In genomic region chr10:124228017-124228379, GRCh38 we compare ENCODE assay signal across 14 cellular contexts.
"Had no signal": no experiment of that assay in that cellular context is flagged by ENCODE, and none has a peak within 500 bp of the region (broad histone marks: within the 10 kb centered on the region; RNA-seq: fewer than 3 reads in every experiment).

No MANE protein-coding gene starts in this region.

- ATAC-seq: esophagus mucosa, mucosa of descending colon, sciatic nerve had no signal

- DNase-seq: activated CD8-positive, alpha-beta memory T cell treated with anti-CD3 and anti-CD28 coated beads, Interleukin-2, amount 50 U/mL, for 4 hours; aorta; dorsolateral prefrontal cortex; hypothalamus; mucosa of descending colon; Right ventricle myocardium superior; SK-N-SH; spleen; stomach had no signal

- H3K4me1 ChIP-seq: stomach had no signal

- H3K36me3 Mint-ChIP-seq: activated naive CD8-positive, alpha-beta T cell had no signal

- H3K9me3 ChIP-seq: SK-N-SH, spleen, stomach, thoracic aorta had no signal

- H3K27me3 Mint-ChIP-seq: activated naive CD8-positive, alpha-beta T cell had no signal

- H3K4me1 Mint-ChIP-seq: neural crest cell had no signal

- H3K4me3 Mint-ChIP-seq: activated naive CD8-positive, alpha-beta T cell; neural crest cell had no signal

- H3K27ac ChIP-seq: dorsolateral prefrontal cortex, spleen, stomach, thoracic aorta had no signal

- H3K36me3 ChIP-seq: spleen, stomach, thoracic aorta had no signal

- H3K27me3 ChIP-seq: dorsolateral prefrontal cortex, spleen, stomach had no signal

- H3K4me3 ChIP-seq: dorsolateral prefrontal cortex, mucosa of descending colon, spleen, stomach, thoracic aorta had no signal
